22 cellular contexts compared by ENCODE assay signal in the genomic region with DNA sequence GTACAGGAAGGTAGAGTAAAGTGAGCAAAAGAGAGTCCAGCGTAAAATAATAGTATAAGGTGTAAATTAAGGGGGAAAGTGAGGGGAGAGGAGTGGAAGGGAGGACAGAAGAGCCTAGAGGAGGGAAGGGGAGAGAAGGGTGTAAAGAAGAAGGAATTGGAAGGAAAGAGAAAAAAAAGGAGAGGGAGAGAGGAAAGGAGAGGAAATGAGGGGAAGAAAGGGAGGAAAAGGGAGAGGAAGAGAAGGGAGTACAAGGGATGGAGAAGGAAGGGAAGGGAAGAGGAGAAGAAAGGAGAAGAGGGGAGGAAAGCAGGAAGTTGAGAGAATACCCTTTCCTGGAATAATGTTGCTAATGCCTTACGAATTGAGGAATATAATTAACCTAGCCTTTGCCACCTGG. TPM values are rescaled to one million over a fixed set of nuclear protein-coding genes. Genes with fewer than 3 reads are reported as not detected.
DNase-seq lines count a peak whose midpoint lies in the region; TF ChIP-seq lines count a peak whose summit lies in the region.
"Had no signal": no experiment of that assay in that cellular context is flagged by ENCODE, and none has a peak within 500 bp of the region (broad histone marks: within the 10 kb centered on the region; RNA-seq: fewer than 3 reads in every experiment).

No MANE protein-coding gene starts in this region.

- H3K36me3 Mint-ChIP-seq in CD14-positive monocyte (peaks cover under 1 to 4% of the 10 kb centered on the region in 2 donors), endothelial cell (ENCODE audit: low read depth, unreplicated experiment) (peaks cover 13% of the 10 kb centered on the region), neural crest cell (ENCODE audit: low read depth) (peaks cover 4% of the 10 kb centered on the region)

- intact Hi-C loops in CD14-positive monocyte (cut with micrococcal nuclease), result no loop called here

- TF ChIP-seq CTCF in CD14-positive monocyte (IDR thresholded peaks at IDR 0.05), result peak; percentile 8
- no peak for TF ChIP-seq CTCF in HEK293 (tag by site-specific recombination; IDR thresholded peaks at IDR 0.05)
- TF ChIP-seq CTCF in endothelial cell (IDR thresholded peaks at IDR 0.05; ENCODE audit: unreplicated experiment), result no peak
- TF ChIP-seq CTCF in neural crest cell (conservative IDR thresholded peaks at IDR 0.05), result no peak

- no peak overlapping the region for H3K27ac ChIP-seq in HEK293 (ENCODE audit: extremely low read depth, low read depth, low read length)
- H3K27ac ChIP-seq: A549; BLaER1 treated with 17β-estradiol and CSF1 and Interleukin-3, amounts not matched to agents 10 nM and 100 nM had no signal

- no peak for DNase-seq in CD14-positive monocyte (ENCODE audit: low spot score)
- no peak for DNase-seq in endothelial cell (ENCODE audit: low spot score)
- no peak for DNase-seq in neural crest cell (ENCODE audit: low read depth, low spot score)
- DNase-seq in G401 (ENCODE audit: low spot score), result no peak
- DNase-seq in KBM-7, result no peak
- no peak for DNase-seq in EL
- DNase-seq: 8988T; ACHN; AML-193; BE2C; Calu3; CD4-positive, alpha-beta memory T cell; COR-L47; DMS53; DMS79 treated with DMSO at 0.1 percent for 48 hours; GDM1; H9 had no signal

- no peak overlapping the region for H3K4me3 ChIP-seq in HEK293 (ENCODE audit: low read depth, low read length)
- H3K4me3 ChIP-seq: A549; BLaER1 treated with 17β-estradiol and CSF1 and Interleukin-3, amounts not matched to agents 10 nM and 100 nM; GM12878; GM23338 had no signal

- CTCF ChIA-PET in HEK293 (lab: Yijun Ruan, JAX), result interaction anchor here (0.6 kb wide), 1 partner anchor 448 kb away, joined by 4 read pairs; no protein-coding TSS in a partner anchor

- H3K4me1 Mint-ChIP-seq in CD14-positive monocyte (peaks cover 26% of the 10 kb centered on the region), endothelial cell (ENCODE audit: unreplicated experiment) (peaks cover 15% of the 10 kb centered on the region), neural crest cell (peaks cover 26% of the 10 kb centered on the region)

- no peaks in the 10 kb centered on the region for H3K36me3 ChIP-seq in HEK293 (ENCODE audit: control insufficient read depth in 2 of 2, insufficient read depth in 1 of 2, low read length in 2 of 2)
- H3K36me3 ChIP-seq: BE2C; BLaER1 treated with 17β-estradiol and CSF1 and Interleukin-3, amounts not matched to agents 10 nM and 100 nM had no signal

- in situ Hi-C loops in G401 (cut with HindIII; ENCODE audit: low sequenced_read_pairs) (no loop called here), KBM-7 (cut with MboI; ENCODE audit: low pct_unique_long_range_greater_than_20kb, low sequenced_read_pairs) (no loop called here)

- peak overlapping the region in 1 of 2 donors; percentile 3 for H3K4me3 Mint-ChIP-seq in CD14-positive monocyte
- no peak overlapping the region for H3K4me3 Mint-ChIP-seq in endothelial cell (ENCODE audit: unreplicated experiment)
- peak overlapping the region; percentile 11 for H3K4me3 Mint-ChIP-seq in neural crest cell
- H3K4me3 Mint-ChIP-seq: GM23338, H9 had no signal

- peaks cover 38 to 45% (median 41%) of the 10 kb centered on the region in 3 donors for H3K27me3 Mint-ChIP-seq in CD14-positive monocyte (ENCODE audit: low read depth in 3 of 3)
- peaks cover 8% of the 10 kb centered on the region for H3K27me3 Mint-ChIP-seq in endothelial cell (ENCODE audit: unreplicated experiment)
- peaks cover 14% of the 10 kb centered on the region for H3K27me3 Mint-ChIP-seq in neural crest cell (ENCODE audit: low read depth)

- H3K9me3 ChIP-seq in HEK293 (ENCODE audit: control insufficient read depth, insufficient read depth, low read depth, low read length), result no peaks in the 10 kb centered on the region
- H3K9me3 ChIP-seq: A549, BE2C had no signal

- H3K9me3 Mint-ChIP-seq in CD14-positive monocyte, result peaks cover 0 to 17% (median 8%) of the 10 kb centered on the region in 7 donors
- no peaks in the 10 kb centered on the region for H3K9me3 Mint-ChIP-seq in endothelial cell (ENCODE audit: unreplicated experiment)
- H3K9me3 Mint-ChIP-seq in neural crest cell, result peaks cover 7% of the 10 kb centered on the region
- H3K9me3 Mint-ChIP-seq: CD4-positive, alpha-beta memory T cell; GM23338 had no signal

- H3K27ac Mint-ChIP-seq in CD14-positive monocyte, result no peak overlapping the region
- peak overlapping the region; percentile 22 for H3K27ac Mint-ChIP-seq in endothelial cell (ENCODE audit: unreplicated experiment)
- no peak overlapping the region for H3K27ac Mint-ChIP-seq in neural crest cell (ENCODE audit: unreplicated experiment)
- H3K27ac Mint-ChIP-seq: CD4-positive, alpha-beta memory T cell; GM23338; H9 had no signal

- POLR2A ChIA-PET in HEK293 (lab: Yijun Ruan, JAX), result no interaction called here

- H3K4me1 ChIP-seq in HEK293 (ENCODE audit: control insufficient read depth, insufficient read depth, low read length), result 0 out of 2 replicates have a peak, but pooled peaks cover 2% of the 10 kb centered on the region

TF ChIP-seq in HEK293, 187 proteins besides CTCF, POLR2A, EP300 and RAD21:
- TF ChIP-seq ZNF157 (tag by site-specific recombination; IDR thresholded peaks at IDR 0.05) (no peak), PRDM1 (tag by site-specific recombination; IDR thresholded peaks at IDR 0.05) (peak; percentile 92), ZXDB (tag by site-specific recombination; IDR thresholded peaks at IDR 0.05) (no peak), ZNF677 (tag by site-specific recombination; IDR thresholded peaks at IDR 0.05) (no peak), GLI2 (tag by site-specific recombination; IDR thresholded peaks at IDR 0.05; ENCODE audit: borderline replicate concordance, low read depth) (no peak), YY2 (tag by site-specific recombination; IDR thresholded peaks at IDR 0.05) (no peak), ZNF843 (tag by site-specific recombination; IDR thresholded peaks at IDR 0.05) (no peak), FEZF1 (tag by site-specific recombination; IDR thresholded peaks at IDR 0.05) (no peak), ZNF132 (tag by site-specific recombination; IDR thresholded peaks at IDR 0.05; ENCODE audit: borderline replicate concordance) (no peak), ZNF639 (tag by site-specific recombination; IDR thresholded peaks at IDR 0.05) (no peak), ZBTB17 (tag by site-specific recombination; IDR thresholded peaks at IDR 0.05) (no peak), ZNF366 (tag by site-specific recombination; conservative IDR thresholded peaks at IDR 0.05) (0 out of 2 replicates have a peak, but pooled peaks have one; percentile 29)
- TF ChIP-seq, protein P1, sequence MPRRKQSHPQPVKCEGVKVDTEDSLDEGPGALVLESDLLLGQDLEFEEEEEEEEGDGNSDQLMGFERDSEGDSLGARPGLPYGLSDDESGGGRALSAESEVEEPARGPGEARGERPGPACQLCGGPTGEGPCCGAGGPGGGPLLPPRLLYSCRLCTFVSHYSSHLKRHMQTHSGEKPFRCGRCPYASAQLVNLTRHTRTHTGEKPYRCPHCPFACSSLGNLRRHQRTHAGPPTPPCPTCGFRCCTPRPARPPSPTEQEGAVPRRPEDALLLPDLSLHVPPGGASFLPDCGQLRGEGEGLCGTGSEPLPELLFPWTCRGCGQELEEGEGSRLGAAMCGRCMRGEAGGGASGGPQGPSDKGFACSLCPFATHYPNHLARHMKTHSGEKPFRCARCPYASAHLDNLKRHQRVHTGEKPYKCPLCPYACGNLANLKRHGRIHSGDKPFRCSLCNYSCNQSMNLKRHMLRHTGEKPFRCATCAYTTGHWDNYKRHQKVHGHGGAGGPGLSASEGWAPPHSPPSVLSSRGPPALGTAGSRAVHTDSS (tag by site-specific recombination; IDR thresholded peaks at IDR 0.05), result no peak

RNA-seq across cellular contexts. Expression of gene FAT4, which starts 3.3 kb away (rescaled TPM):
- not detected for polyA plus RNA-seq in CD14-positive monocyte
- total RNA-seq in endothelial cell (ENCODE audit: unreplicated experiment) (92.8 TPM), neural crest cell (26.0 and 26.6 TPM in 2 replicates)
- total RNA-seq in G401 (2014; rRNA removed; shearing (Covaris generic)), result not detected in 2 replicates
- total RNA-seq: CD4-positive, alpha-beta memory T cell had no signal
- polyA plus RNA-seq: CD4-positive, alpha-beta memory T cell; GM12878 had no signal

Comparison
In these comparisons a context has a peak if more than half of its experiments do, and no peak if none do; other contexts are left out.
1. RNA of gene FAT4, which starts 3.3 kb away (total RNA-seq): 92.8 TPM in endothelial cell (single experiment) and 26.0 to 26.6 TPM in neural crest cell; not detected in G401; every median in the first group is over 10 times any median in the second.